ENCODE assay signal across 17 cellular contexts in genomic region chr5:157358871-157359270, GRCh38.
DNase-seq lines count a peak whose midpoint lies in the region; ATAC-seq and TF ChIP-seq lines count a peak whose summit lies in the region.
"Had no signal": no experiment of that assay in that cellular context is flagged by ENCODE, and none has a peak within 500 bp of the region (broad histone marks: within the 10 kb centered on the region; RNA-seq: fewer than 3 reads in every experiment).

No MANE protein-coding gene starts in this region.

- H3K27me3 Mint-ChIP-seq in T-helper 17 cell = no peaks in the 10 kb centered on the region
- H3K27me3 Mint-ChIP-seq in activated naive CD8-positive, alpha-beta T cell treated with anti-CD3 and anti-CD28 coated beads, Interleukin-2, amount 50 U/mL, for 24 hours = no peaks in the 10 kb centered on the region
- H3K27me3 Mint-ChIP-seq: IgD-negative memory B cell had no signal

- H3K4me3 ChIP-seq in right atrium auricular region = no peak overlapping the region
- H3K4me3 ChIP-seq: GM23338 had no signal

- H3K36me3 Mint-ChIP-seq in T-helper 17 cell (ENCODE audit: low read depth) = peaks cover 17% of the 10 kb centered on the region
- peaks cover 53% of the 10 kb centered on the region for H3K36me3 Mint-ChIP-seq in activated naive CD8-positive, alpha-beta T cell treated with anti-CD3 and anti-CD28 coated beads, Interleukin-2, amount 50 U/mL, for 24 hours (ENCODE audit: low read depth)
- H3K36me3 Mint-ChIP-seq in stimulated activated effector memory CD8-positive, alpha-beta T cell treated with anti-CD3 and anti-CD28 coated beads, Interleukin-12 subunit alpha, Interleukin-12 subunit beta, amount 100 ng/mL, for 72 hours = peaks cover 95% of the 10 kb centered on the region

- peaks cover 0 to 8% of the 10 kb centered on the region in 2 donors for H3K4me1 ChIP-seq in right atrium auricular region

- intact Hi-C loops in left ventricle myocardium superior (cut with micrococcal nuclease) = no loop called here

- peak; percentile 28 for DNase-seq in right atrium auricular region (ENCODE audit: low spot score)
- DNase-seq in left ventricle myocardium superior = no peak
- DNase-seq in T-helper 17 cell = no peak
- DNase-seq in activated naive CD8-positive, alpha-beta T cell treated with anti-CD3 and anti-CD28 coated beads, Interleukin-2, amount 50 U/mL, for 24 hours = no peak
- no peak for DNase-seq in stimulated activated effector memory CD8-positive, alpha-beta T cell treated with anti-CD3 and anti-CD28 coated beads, Interleukin-12 subunit alpha, Interleukin-12 subunit beta, amount 100 ng/mL, for 72 hours (ENCODE audit: low spot score in 2 of 2)
- no peak for DNase-seq in NCI-H526 treated with DMSO at 0.1 percent for 48 hours (lab: John Stamatoyannopoulos, UW)
- no peak for DNase-seq in NAMALWA (ENCODE audit: low spot score)
- DNase-seq: DMS79 treated with DMSO at 0.1 percent for 48 hours, NCI-H187 treated with DMSO at 0.1 percent for 48 hours, NCI-H345, NCI-H526, SHP77 treated with DMSO at 0.1 percent for 48 hours had no signal

- H3K36me3 ChIP-seq in right atrium auricular region = peaks cover 25% of the 10 kb centered on the region

- peak overlapping the region; percentile 81 for H3K27ac Mint-ChIP-seq in T-helper 17 cell
- H3K27ac Mint-ChIP-seq in activated naive CD8-positive, alpha-beta T cell treated with anti-CD3 and anti-CD28 coated beads, Interleukin-2, amount 50 U/mL, for 24 hours = peak overlapping the region; percentile 72
- peak overlapping the region; percentile 1 for H3K27ac Mint-ChIP-seq in stimulated activated effector memory CD8-positive, alpha-beta T cell treated with anti-CD3 and anti-CD28 coated beads, Interleukin-12 subunit alpha, Interleukin-12 subunit beta, amount 100 ng/mL, for 72 hours
- H3K27ac Mint-ChIP-seq: GM23338 had no signal

- ATAC-seq in left ventricle myocardium superior = no peak
- ATAC-seq in T-helper 17 cell = no peak
- ATAC-seq in activated naive CD8-positive, alpha-beta T cell treated with anti-CD3 and anti-CD28 coated beads, Interleukin-2, amount 50 U/mL, for 24 hours = no peak
- no peak for ATAC-seq in stimulated activated effector memory CD8-positive, alpha-beta T cell treated with anti-CD3 and anti-CD28 coated beads, Interleukin-12 subunit alpha, Interleukin-12 subunit beta, amount 100 ng/mL, for 72 hours
- no peak for ATAC-seq in HG03045 (IDR thresholded peaks at IDR 0.05; ENCODE audit: unreplicated experiment)
- ATAC-seq: GM23338, HCT116 had no signal

- H3K4me3 Mint-ChIP-seq in T-helper 17 cell = no peak overlapping the region
- H3K4me3 Mint-ChIP-seq in activated naive CD8-positive, alpha-beta T cell treated with anti-CD3 and anti-CD28 coated beads, Interleukin-2, amount 50 U/mL, for 24 hours = no peak overlapping the region
- no peak overlapping the region for H3K4me3 Mint-ChIP-seq in stimulated activated effector memory CD8-positive, alpha-beta T cell treated with anti-CD3 and anti-CD28 coated beads, Interleukin-12 subunit alpha, Interleukin-12 subunit beta, amount 100 ng/mL, for 72 hours
- H3K4me3 Mint-ChIP-seq: GM23338 had no signal

- H3K27me3 ChIP-seq in right atrium auricular region = no peaks in the 10 kb centered on the region

- H3K4me1 Mint-ChIP-seq in T-helper 17 cell = peaks cover 9% of the 10 kb centered on the region
- H3K4me1 Mint-ChIP-seq in activated naive CD8-positive, alpha-beta T cell treated with anti-CD3 and anti-CD28 coated beads, Interleukin-2, amount 50 U/mL, for 24 hours = peaks cover 22% of the 10 kb centered on the region
- H3K4me1 Mint-ChIP-seq in stimulated activated effector memory CD8-positive, alpha-beta T cell treated with anti-CD3 and anti-CD28 coated beads, Interleukin-12 subunit alpha, Interleukin-12 subunit beta, amount 100 ng/mL, for 72 hours = peaks cover 43% of the 10 kb centered on the region
- H3K4me1 Mint-ChIP-seq: GM23338 had no signal

- H3K9me3 Mint-ChIP-seq in activated naive CD8-positive, alpha-beta T cell treated with anti-CD3 and anti-CD28 coated beads, Interleukin-2, amount 50 U/mL, for 24 hours = no peaks in the 10 kb centered on the region
- H3K9me3 Mint-ChIP-seq in stimulated activated effector memory CD8-positive, alpha-beta T cell treated with anti-CD3 and anti-CD28 coated beads, Interleukin-12 subunit alpha, Interleukin-12 subunit beta, amount 100 ng/mL, for 72 hours = no peaks in the 10 kb centered on the region
- H3K9me3 Mint-ChIP-seq: GM23338, IgD-negative memory B cell had no signal

- H3K9me3 ChIP-seq in right atrium auricular region (no peaks in the 10 kb centered on the region), T-helper 17 cell (ENCODE audit: control insufficient read depth, low read length, poor library complexity, severe bottlenecking) (no peaks in the 10 kb centered on the region)

- no peak overlapping the region for H3K27ac ChIP-seq in right atrium auricular region
- H3K27ac ChIP-seq: HL-60 had no signal

- TF ChIP-seq CTCF in right atrium auricular region (IDR thresholded peaks at IDR 0.05) = no peak

Comparison
In these comparisons a context has a peak if more than half of its experiments do, and no peak if none do; other contexts are left out.
1. H3K27ac Mint-ChIP-seq: peak in every context shown above with its lines; median percentile 81 in T-helper 17 cell; 72 in activated naive CD8-positive, alpha-beta T cell treated with anti-CD3 and anti-CD28 coated beads, Interleukin-2, amount 50 U/mL, for 24 hours; 1 in stimulated activated effector memory CD8-positive, alpha-beta T cell treated with anti-CD3 and anti-CD28 coated beads, Interleukin-12 subunit alpha, Interleukin-12 subunit beta, amount 100 ng/mL, for 72 hours.